Comparison of ENCODE assay signal across 2 cellular contexts in genomic region chr16:9153502-9153864, GRCh38.
A peak's percentile ranks its signal among the peaks of the same experiment; 100 is the strongest.
TF ChIP-seq lines count a peak whose summit lies in the region.

No MANE protein-coding gene starts in this region.

TF ChIP-seq in HepG2, 621 proteins besides CTCF, POLR2A, EP300 and RAD21 (continued from another document and continues in another):
- no peak for TF ChIP-seq ZBTB34 (CRISPR knock-in tag; IDR thresholded peaks at IDR 0.05)
- TF ChIP-seq TGIF2 (CRISPR knock-in tag; IDR thresholded peaks at IDR 0.05), result no peak
- 0 out of 2 replicates have a peak, but pooled peaks have one; percentile 19 for TF ChIP-seq ZBTB40 (IDR thresholded peaks at IDR 0.05)
- TF ChIP-seq ZBTB40 (CRISPR knock-in tag; IDR thresholded peaks at IDR 0.05), result no peak
- TF ChIP-seq ZBTB20 (CRISPR knock-in tag; IDR thresholded peaks at IDR 0.05; ENCODE audit: borderline replicate concordance, low read depth), result no peak
- no peak for TF ChIP-seq NFAT5 (CRISPR knock-in tag; IDR thresholded peaks at IDR 0.05)

TF ChIP-seq in K562, 482 proteins besides CTCF, POLR2A, EP300 and RAD21:
- TF ChIP-seq HBP1 (CRISPR knock-in tag; IDR thresholded peaks at IDR 0.05) (peak; percentile 50; the same call in 1 of the 2 replicates), PYGO2 (tag; IDR thresholded peaks at IDR 0.05) (no peak), PHF21A (IDR thresholded peaks at IDR 0.05; ENCODE audit: borderline replicate concordance, low read depth) (peak; percentile 18; the same call in 1 of the 2 replicates), ARHGAP35 (IDR thresholded peaks at IDR 0.05; ENCODE audit: partially characterized antibody) (peak; percentile 48), CBFA2T3 (IDR thresholded peaks at IDR 0.05) (0 out of 2 replicates have a peak, but pooled peaks have one; percentile 8), TSC22D4 (tag; IDR thresholded peaks at IDR 0.05) (peak; percentile 63; the same call in 1 of the 2 replicates), CBX5 (IDR thresholded peaks at IDR 0.05; ENCODE audit: borderline replicate concordance, low read depth) (no peak), DDX20 (tag; IDR thresholded peaks at IDR 0.05; ENCODE audit: low read depth) (no peak), THRB (CRISPR knock-in tag; conservative IDR thresholded peaks at IDR 0.05) (0 out of 2 replicates have a peak, but pooled peaks have one; percentile 36), KLF16 (IDR thresholded peaks at IDR 0.05) (no peak), FOXA1 (IDR thresholded peaks at IDR 0.05; ENCODE audit: borderline replicate concordance) (no peak), PHF20 (IDR thresholded peaks at IDR 0.05; ENCODE audit: partially characterized antibody) (peak; percentile 6), DEAF1 (CRISPR knock-in tag; IDR thresholded peaks at IDR 0.05) (no peak), NCOA4 (IDR thresholded peaks at IDR 0.05; ENCODE audit: partially characterized antibody) (peak; percentile 14), HLTF (IDR thresholded peaks at IDR 0.05) (0 out of 2 replicates have a peak, but pooled peaks have one; percentile 18)
- TF ChIP-seq, protein P1, sequence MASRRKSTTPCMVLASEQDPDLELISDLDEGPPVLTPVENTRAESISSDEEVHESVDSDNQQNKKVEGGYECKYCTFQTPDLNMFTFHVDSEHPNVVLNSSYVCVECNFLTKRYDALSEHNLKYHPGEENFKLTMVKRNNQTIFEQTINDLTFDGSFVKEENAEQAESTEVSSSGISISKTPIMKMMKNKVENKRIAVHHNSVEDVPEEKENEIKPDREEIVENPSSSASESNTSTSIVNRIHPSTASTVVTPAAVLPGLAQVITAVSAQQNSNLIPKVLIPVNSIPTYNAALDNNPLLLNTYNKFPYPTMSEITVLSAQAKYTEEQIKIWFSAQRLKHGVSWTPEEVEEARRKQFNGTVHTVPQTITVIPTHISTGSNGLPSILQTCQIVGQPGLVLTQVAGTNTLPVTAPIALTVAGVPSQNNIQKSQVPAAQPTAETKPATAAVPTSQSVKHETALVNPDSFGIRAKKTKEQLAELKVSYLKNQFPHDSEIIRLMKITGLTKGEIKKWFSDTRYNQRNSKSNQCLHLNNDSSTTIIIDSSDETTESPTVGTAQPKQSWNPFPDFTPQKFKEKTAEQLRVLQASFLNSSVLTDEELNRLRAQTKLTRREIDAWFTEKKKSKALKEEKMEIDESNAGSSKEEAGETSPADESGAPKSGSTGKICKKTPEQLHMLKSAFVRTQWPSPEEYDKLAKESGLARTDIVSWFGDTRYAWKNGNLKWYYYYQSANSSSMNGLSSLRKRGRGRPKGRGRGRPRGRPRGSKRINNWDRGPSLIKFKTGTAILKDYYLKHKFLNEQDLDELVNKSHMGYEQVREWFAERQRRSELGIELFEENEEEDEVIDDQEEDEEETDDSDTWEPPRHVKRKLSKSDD (conservative IDR thresholded peaks at IDR 0.05; ENCODE audit: low read length), result no peak
